8 cellular contexts compared by ENCODE assay signal in the genomic region with DNA sequence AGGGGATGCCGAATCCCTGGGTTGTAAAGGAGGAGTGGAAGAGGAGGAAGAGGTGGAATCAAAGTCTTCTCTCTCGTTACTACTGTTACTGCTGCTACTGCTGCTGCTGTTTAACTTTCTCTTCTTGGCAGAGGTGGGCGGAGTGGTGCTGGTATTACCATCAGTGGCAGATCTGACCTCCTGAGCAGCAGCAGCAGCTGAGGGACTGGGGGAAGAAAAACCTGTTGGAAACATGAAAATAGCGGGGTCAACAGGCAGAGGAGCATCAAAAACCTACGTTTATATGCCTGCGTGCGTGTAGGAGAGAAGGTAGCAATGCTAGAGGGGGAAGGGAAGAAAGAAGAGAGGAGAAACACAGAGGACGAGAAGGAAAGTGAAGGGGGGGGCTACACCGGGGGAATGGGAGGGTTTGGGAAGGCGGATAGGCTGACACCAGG.
A peak's percentile ranks its signal among the peaks of the same experiment; 100 is the strongest.
DNase-seq lines count a peak whose midpoint lies in the region; ATAC-seq lines count a peak whose summit lies in the region.

No MANE protein-coding gene starts in this region.

- H3K27ac ChIP-seq in SK-N-MC (peak overlapping the region; percentile 98), angular gyrus (ENCODE audit: low read depth, low read length) (peak overlapping the region; percentile 98), skin epidermis (peak overlapping the region; percentile 70 to 100 (median 96))

- H3K9ac ChIP-seq in SK-N-MC (ENCODE audit: insufficient read length) (peak overlapping the region; percentile 91), iPS-15b (ENCODE audit: low read depth, low read length) (peak overlapping the region; percentile 42)

- DNase-seq in NCI-H146 (lab: John Stamatoyannopoulos, UW) (peak; percentile 57), NCI-H146 treated with DMSO at 0.1 percent for 48 hours (lab: John Stamatoyannopoulos, UW; ENCODE audit: unreplicated experiment) (no peak), SK-N-MC (ENCODE audit: low read depth, low spot score) (no peak), NCI-H1694 (lab: John Stamatoyannopoulos, UW) (no peak)

- H3K4me3 ChIP-seq in SK-N-MC (peak overlapping the region; percentile 82), iPS-15b (ENCODE audit: low read depth, low read length) (peak overlapping the region; percentile 76), skin epidermis (peak overlapping the region; percentile 44 to 62 (median 52))

- H3K36me3 ChIP-seq in SK-N-MC (ENCODE audit: insufficient read depth, low read length) (peaks cover 15% of the 10 kb centered on the region), iPS-15b (ENCODE audit: control insufficient read depth, insufficient read depth, low read length) (no peaks in the 10 kb centered on the region)

- no peaks in the 10 kb centered on the region for H3K4me1 ChIP-seq in iPS-15b (ENCODE audit: control insufficient read depth, insufficient read depth, low read length)

- no peaks in the 10 kb centered on the region for H3K9me3 ChIP-seq in SK-N-MC (ENCODE audit: low read depth, low read length)
- no peaks in the 10 kb centered on the region for H3K9me3 ChIP-seq in iPS-15b (ENCODE audit: control insufficient read depth, insufficient read depth, low read length)

- no peaks in the 10 kb centered on the region for H3K27me3 ChIP-seq in iPS-15b (ENCODE audit: control insufficient read depth, insufficient read depth, low read length)

- peak; percentile 30 for ATAC-seq in HG02981 (IDR thresholded peaks at IDR 0.05; ENCODE audit: unreplicated experiment)
